Comparison of ENCODE assay signal across 11 cellular contexts in the genomic region with DNA sequence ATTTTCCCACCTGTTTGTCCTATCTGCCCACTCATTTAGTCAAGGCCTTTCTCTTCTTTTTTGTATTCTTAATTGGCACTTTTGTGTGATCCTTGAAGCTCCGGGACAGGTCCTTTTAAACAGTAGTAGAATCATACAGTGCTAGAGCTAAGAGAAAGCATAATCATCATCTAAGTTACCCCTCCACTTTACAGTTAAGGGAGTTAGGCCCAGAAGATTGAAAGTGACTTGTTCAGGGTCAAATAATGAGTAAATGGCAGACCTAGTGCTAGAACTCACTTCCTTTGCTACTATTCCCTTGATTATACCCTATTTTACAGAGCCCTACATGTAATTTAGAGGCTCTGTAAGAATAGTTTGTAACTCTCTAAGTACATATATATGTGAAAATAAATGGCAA. TPM values are rescaled to one million over a fixed set of nuclear protein-coding genes. Genes with fewer than 3 reads are reported as not detected.
A peak's percentile ranks its signal among the peaks of the same experiment; 100 is the strongest.
DNase-seq lines count a peak whose midpoint lies in the region; ATAC-seq, FAIRE-seq and TF ChIP-seq lines count a peak whose summit lies in the region.
"Had no signal": no experiment of that assay in that cellular context is flagged by ENCODE, and none has a peak within 500 bp of the region (broad histone marks: within the 10 kb centered on the region; RNA-seq: fewer than 3 reads in every experiment).

No MANE protein-coding gene starts in this region.

- TF ChIP-seq POLR2A in HCT116 (IDR thresholded peaks at IDR 0.05; ENCODE audit: borderline replicate concordance, extremely low read depth, insufficient read depth, insufficient read length), result no peak
- no peak for TF ChIP-seq POLR2A in testis (IDR thresholded peaks at IDR 0.05)

- H2AFZ ChIP-seq in HCT116 (ENCODE audit: low read depth, low read length, poor library complexity, severe bottlenecking), result no peak overlapping the region

- intact Hi-C loops in HCT116 (cut with micrococcal nuclease) (no loop called here), kidney (cut with DNase I) (no loop called here), testis (cut with DNase I; ENCODE audit: low total_unique reads) (no loop called here)
- intact Hi-C loops in activated naive CD4-positive, alpha-beta T cell treated with anti-CD3 and anti-CD28 coated beads for 36 hours (cut with micrococcal nuclease), result loop anchor here (2.0 to 10.0 kb wide), 8 partner anchors 33 to 1441 kb away; a partner anchor contains a TSS

- no peaks in the 10 kb centered on the region for H3K9me3 ChIP-seq in HCT116 (ENCODE audit: control insufficient read depth in 1 of 2, insufficient read depth in 1 of 2, low read depth in 1 of 2, low read length in 2 of 2)
- H3K9me3 ChIP-seq in adipocyte (ENCODE audit: control insufficient read depth, low read length), result no peaks in the 10 kb centered on the region
- no peaks in the 10 kb centered on the region for H3K9me3 ChIP-seq in kidney (ENCODE audit: control insufficient read depth in 1 of 2, low read length in 2 of 2)
- H3K9me3 ChIP-seq in testis, result no peaks in the 10 kb centered on the region

- H3K4me2 ChIP-seq in HCT116 (ENCODE audit: low read length), result peak overlapping the region; percentile 89

- H3K9ac ChIP-seq in HCT116 (ENCODE audit: low read length) (no peak overlapping the region), adipocyte (ENCODE audit: low read length) (peak overlapping the region; percentile 90), kidney (ENCODE audit: low read length in 2 of 2) (peak overlapping the region in 1 of 2 donors; percentile 94)

- H3K4me3 ChIP-seq in HCT116 (replicated peaks in 1 of 2; ENCODE audit: low read depth in 1 of 2, low read length in 2 of 2) (no peak overlapping the region), adipocyte (ENCODE audit: low read length) (peak overlapping the region; percentile 83), kidney (ENCODE audit: low read length in 2 of 2) (peak overlapping the region; percentile 52 to 86), testis (no peak overlapping the region)

- DNase-seq in HCT116 (ENCODE audit: low read depth, low spot score), result no peak
- DNase-seq in adipocyte (ENCODE audit: low read depth), result no peak
- DNase-seq in kidney, result no peak
- no peak for DNase-seq in testis
- no peak for DNase-seq in A172 (ENCODE audit: low spot score)
- no peak for DNase-seq in activated naive CD4-positive, alpha-beta T cell treated with anti-CD3 and anti-CD28 coated beads for 36 hours
- DNase-seq in amniotic stem cell (lab: John Stamatoyannopoulos, UW), result no peak
- DNase-seq: activated B cell treated with CpG ODN at 0.5 μM for 24 hours, caudate nucleus, islet precursor cell had no signal

- no TSS peak for BruUV-seq in HCT116 (replicated peaks; lab: Mats Ljungman, UMichigan)

- peaks cover 75% of the 10 kb centered on the region for H3K79me2 ChIP-seq in HCT116 (ENCODE audit: insufficient read depth, low read length)

- H3K4me3 Mint-ChIP-seq in activated naive CD4-positive, alpha-beta T cell treated with anti-CD3 and anti-CD28 coated beads for 36 hours, result no peak overlapping the region

- peaks cover 6% of the 10 kb centered on the region; the same call in 1 of the 2 replicates for H4K20me1 ChIP-seq in HCT116 (ENCODE audit: insufficient read depth)

- TF ChIP-seq RAD21 in HCT116 (IDR thresholded peaks at IDR 0.05; ENCODE audit: low read depth), result no peak

- no peaks in the 10 kb centered on the region for H3K27me3 Mint-ChIP-seq in activated naive CD4-positive, alpha-beta T cell treated with anti-CD3 and anti-CD28 coated beads for 36 hours (ENCODE audit: low read depth)
- H3K27me3 Mint-ChIP-seq: activated B cell treated with CpG ODN at 0.5 μM for 24 hours had no signal

- H3K4me1 ChIP-seq in HCT116 (ENCODE audit: control insufficient read depth in 1 of 2, insufficient read depth in 2 of 2, low read length in 2 of 2) (peaks cover 34 to 48% of the 10 kb centered on the region in 2 experiments), adipocyte (ENCODE audit: control insufficient read depth, insufficient read depth, low read length) (peaks cover 49% of the 10 kb centered on the region), kidney (ENCODE audit: control insufficient read depth in 1 of 2, insufficient read depth in 1 of 2, low read depth in 1 of 2, low read length in 2 of 2) (peaks cover 14% of the 10 kb centered on the region in 2 donors), testis (peaks cover 38% of the 10 kb centered on the region)

- H3K27ac Mint-ChIP-seq in activated naive CD4-positive, alpha-beta T cell treated with anti-CD3 and anti-CD28 coated beads for 36 hours, result no peak overlapping the region
- H3K27ac Mint-ChIP-seq: activated B cell treated with CpG ODN at 0.5 μM for 24 hours had no signal

- H3K9me2 ChIP-seq in HCT116 (ENCODE audit: insufficient read depth), result no peaks in the 10 kb centered on the region

- FAIRE-seq in kidney (lab: Jason Lieb, UNC), result no peak

- POLR2A ChIA-PET in HCT116 (lab: Charles Lee), result interaction anchor here (0.9 kb wide), 1 partner anchor 27 kb away, joined by 4 read pairs; no protein-coding TSS in a partner anchor

- no peak for ATAC-seq in HCT116
- ATAC-seq in GM19351 (IDR thresholded peaks at IDR 0.05; ENCODE audit: unreplicated experiment), result no peak

- H3K27me3 ChIP-seq in HCT116 (ENCODE audit: insufficient read depth, low read length) (no peaks in the 10 kb centered on the region), adipocyte (replicated peaks; ENCODE audit: control insufficient read depth, insufficient read depth, low read length) (no peaks in the 10 kb centered on the region), testis (no peaks in the 10 kb centered on the region)

- no peaks in the 10 kb centered on the region for H3K9me3 Mint-ChIP-seq in activated naive CD4-positive, alpha-beta T cell treated with anti-CD3 and anti-CD28 coated beads for 36 hours
- H3K9me3 Mint-ChIP-seq: activated B cell treated with CpG ODN at 0.5 μM for 24 hours had no signal

- peaks cover 3% of the 10 kb centered on the region for H3K36me3 Mint-ChIP-seq in activated naive CD4-positive, alpha-beta T cell treated with anti-CD3 and anti-CD28 coated beads for 36 hours (ENCODE audit: low read depth)

- CTCF ChIA-PET in HCT116 (lab: Charles Lee), result interaction anchor here (1.3 kb wide), 1 partner anchor 57 kb away, joined by 3 read pairs; no protein-coding TSS in a partner anchor
- CTCF ChIA-PET in activated naive CD4-positive, alpha-beta T cell treated with anti-CD3 and anti-CD28 coated beads for 36 hours (lab: Charles Lee), result interaction anchor here (0.7 to 3.0 kb wide), 7 partner anchors 12 to 127 kb away, joined by 3 to 11 read pairs (median 4); no protein-coding TSS in a partner anchor

- TF ChIP-seq CTCF in HCT116 (IDR thresholded peaks at IDR 0.05 in 2 of 3, conservative IDR thresholded peaks at IDR 0.05 in 1 of 3; ENCODE audit: borderline replicate concordance in 1 of 3, insufficient read depth in 1 of 3, low read depth in 2 of 3, low read length in 2 of 3) (no peak), kidney (IDR thresholded peaks at IDR 0.05; ENCODE audit: borderline replicate concordance, extremely low read depth, insufficient read depth) (no peak), testis (IDR thresholded peaks at IDR 0.05) (no peak)

- peaks cover 13% of the 10 kb centered on the region for H3K4me1 Mint-ChIP-seq in activated naive CD4-positive, alpha-beta T cell treated with anti-CD3 and anti-CD28 coated beads for 36 hours (ENCODE audit: low read depth)

- RAD21 ChIA-PET in HCT116 (lab: Charles Lee; ENCODE audit: low non-redundant PET in 1 of 2, low total read pairs in 2 of 2, uncharacterized antibody in 2 of 2, unreplicated experiment in 2 of 2), result no interaction called here

- H3K27ac ChIP-seq in HCT116 (ENCODE audit: low read depth, low read length) (no peak overlapping the region), kidney (ENCODE audit: low read depth in 2 of 2, low read length in 2 of 2) (peak overlapping the region; percentile 55 to 68), testis (peak overlapping the region; percentile 98 to 100)

- whole genome bisulfite sequencing in testis, 2 donors, result 7 to 30% methylated on average over 1 of the region's 1 CpG

- no peaks in the 10 kb centered on the region for H3K36me3 ChIP-seq in HCT116 (ENCODE audit: control insufficient read depth in 1 of 2, insufficient read depth in 2 of 2, low read length in 2 of 2)
- H3K36me3 ChIP-seq in adipocyte (ENCODE audit: control insufficient read depth, insufficient read depth, low read length, severe bottlenecking), result no peaks in the 10 kb centered on the region
- no peaks in the 10 kb centered on the region for H3K36me3 ChIP-seq in kidney (ENCODE audit: control insufficient read depth in 1 of 2, insufficient read depth in 2 of 2, low read length in 2 of 2)
- no peaks in the 10 kb centered on the region for H3K36me3 ChIP-seq in testis (ENCODE audit: low read depth, missing control alignments)

TF ChIP-seq in HCT116, 20 proteins besides CTCF, POLR2A, EP300 and RAD21 (continues in another document):
- no peak for TF ChIP-seq EGR1 (IDR thresholded peaks at IDR 0.05; ENCODE audit: low read depth)
- TF ChIP-seq, protein P1, sequence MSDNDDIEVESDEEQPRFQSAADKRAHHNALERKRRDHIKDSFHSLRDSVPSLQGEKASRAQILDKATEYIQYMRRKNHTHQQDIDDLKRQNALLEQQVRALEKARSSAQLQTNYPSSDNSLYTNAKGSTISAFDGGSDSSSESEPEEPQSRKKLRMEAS (IDR thresholded peaks at IDR 0.05), result no peak

RNA-seq across cellular contexts. Expression of a gene that starts 2.5 kb away (rescaled TPM):
- total RNA-seq in HCT116 (2021; ENCODE audit: unreplicated experiment) (18.9 TPM), kidney (43.3 TPM), testis (100 to 1,000 TPM; 102 to 111 TPM)
- 7.6 and 8.9 TPM in 2 replicates for polyA plus RNA-seq in HCT116 (2012)
- polyA plus RNA-seq in kidney (ENCODE audit: insufficient read depth, low read depth, low replicate concordance) (16.3 TPM), testis (ENCODE audit: insufficient read depth, low read depth, low replicate concordance) (35.1 TPM)
- total RNA-seq in A172 (2014; rRNA removed; shearing (Covaris generic)), result 66.5 and 80.7 TPM in 2 replicates
- 10 to 100 TPM; 52.4 to 56.0 TPM for total RNA-seq in activated naive CD4-positive, alpha-beta T cell treated with anti-CD3 and anti-CD28 coated beads for 36 hours

Comparison
In these comparisons a context has a peak if more than half of its experiments do, and no peak if none do; other contexts are left out.
1. H3K4me3 ChIP-seq: peak in adipocyte (single experiment) and kidney (2 of 2); none in HCT116 (0 of 2) and testis (0 of 2).